21 cellular contexts compared by ENCODE assay signal in genomic region chr7:158786898-158787297, GRCh38. TPM values are rescaled to one million over a fixed set of nuclear protein-coding genes. Genes with fewer than 3 reads are reported as not detected.
DNase-seq lines count a peak whose midpoint lies in the region; ATAC-seq and TF ChIP-seq lines count a peak whose summit lies in the region.
"Had no signal": no experiment of that assay in that cellular context is flagged by ENCODE, and none has a peak within 500 bp of the region (broad histone marks: within the 10 kb centered on the region; RNA-seq: fewer than 3 reads in every experiment).

No MANE protein-coding gene starts in this region.

- H3K27ac ChIP-seq in left ventricle myocardium inferior (replicated peaks) (peak overlapping the region; percentile 17), right cardiac atrium (ENCODE audit: low read length) (no peak overlapping the region), aorta (ENCODE audit: low read depth in 1 of 2, low read length in 2 of 2) (peak overlapping the region; percentile 58 to 79)
- no peak overlapping the region for H3K27ac ChIP-seq in naive thymus-derived CD4-positive, alpha-beta T cell (ENCODE audit: low read depth, low read length)
- H3K27ac ChIP-seq: cardiac muscle cell, vagina, VCaP had no signal

- no peak for TF ChIP-seq CTCF in left ventricle myocardium inferior (IDR thresholded peaks at IDR 0.05; ENCODE audit: borderline replicate concordance)

- no peaks in the 10 kb centered on the region for H3K27me3 ChIP-seq in left ventricle myocardium inferior (ENCODE audit: low read depth)
- no peaks in the 10 kb centered on the region for H3K27me3 ChIP-seq in right cardiac atrium (ENCODE audit: control insufficient read depth, insufficient read depth)
- H3K27me3 ChIP-seq in naive thymus-derived CD4-positive, alpha-beta T cell (ENCODE audit: control insufficient read depth in 2 of 2, insufficient read depth in 2 of 2, low read length in 2 of 2) = no peaks in the 10 kb centered on the region
- no peaks in the 10 kb centered on the region for H3K27me3 ChIP-seq in aorta (ENCODE audit: control insufficient read depth in 1 of 2, insufficient read depth in 2 of 2, low read length in 1 of 2)
- H3K27me3 ChIP-seq: adrenal gland, cardiac muscle cell, vagina had no signal

- CTCF ChIA-PET in naive thymus-derived CD4-positive, alpha-beta T cell (lab: Charles Lee) = interaction anchor here (1.4 to 1.6 kb wide), 3 partner anchors 37 to 190 kb away, joined by 3 to 5 read pairs (median 4); no protein-coding TSS in a partner anchor

- H3K36me3 Mint-ChIP-seq in activated naive CD8-positive, alpha-beta T cell = peaks cover 3% of the 10 kb centered on the region
- peaks cover 12 to 41% (median 18%) of the 10 kb centered on the region in 5 donors for H3K36me3 Mint-ChIP-seq in naive thymus-derived CD4-positive, alpha-beta T cell

- ATAC-seq in right cardiac atrium (no peak), aorta (ENCODE audit: low FRiP score) (no peak), GM18517 (IDR thresholded peaks at IDR 0.05; ENCODE audit: unreplicated experiment) (no peak)
- no peak for ATAC-seq in naive thymus-derived CD4-positive, alpha-beta T cell
- ATAC-seq: GM12878, left colon, sciatic nerve had no signal

- no peaks in the 10 kb centered on the region for H3K27me3 Mint-ChIP-seq in activated naive CD8-positive, alpha-beta T cell
- H3K27me3 Mint-ChIP-seq in naive thymus-derived CD4-positive, alpha-beta T cell = no peaks in the 10 kb centered on the region

- H3K4me3 ChIP-seq in left ventricle myocardium inferior = no peak overlapping the region
- H3K4me3 ChIP-seq in right cardiac atrium (ENCODE audit: low read length) = no peak overlapping the region
- no peak overlapping the region for H3K4me3 ChIP-seq in naive thymus-derived CD4-positive, alpha-beta T cell (ENCODE audit: low read length)
- H3K4me3 ChIP-seq in aorta (ENCODE audit: low read length in 2 of 2) = no peak overlapping the region
- H3K4me3 ChIP-seq: adrenal gland, cardiac muscle cell, GM12878, vagina had no signal

- intact Hi-C loops in left ventricle myocardium inferior (cut with micrococcal nuclease) = no loop called here
- intact Hi-C loops in right cardiac atrium (cut with DNase I) = no loop called here
- intact Hi-C loops in naive thymus-derived CD4-positive, alpha-beta T cell (cut with micrococcal nuclease) = loop anchor here in 1 of 2 donors (1.0 to 2.0 kb wide), 2 partner anchors 8 to 14 kb away; no protein-coding TSS in a partner anchor
- intact Hi-C loops in aorta (cut with DNase I) = loop anchor here (10.0 kb wide), 2 partner anchors 78 to 308 kb away; no protein-coding TSS in a partner anchor

- H3K9me3 ChIP-seq in left ventricle myocardium inferior (replicated peaks) = no peaks in the 10 kb centered on the region
- no peaks in the 10 kb centered on the region for H3K9me3 ChIP-seq in right cardiac atrium (ENCODE audit: control insufficient read depth, low read length)
- H3K9me3 ChIP-seq in naive thymus-derived CD4-positive, alpha-beta T cell (ENCODE audit: control insufficient read depth in 2 of 3, low read length in 3 of 3) = no peaks in the 10 kb centered on the region
- no peaks in the 10 kb centered on the region for H3K9me3 ChIP-seq in aorta (ENCODE audit: control insufficient read depth, low read length)
- H3K9me3 ChIP-seq: adrenal gland, vagina had no signal

- H3K27ac Mint-ChIP-seq in activated naive CD8-positive, alpha-beta T cell = peak overlapping the region; percentile 82
- H3K27ac Mint-ChIP-seq in naive thymus-derived CD4-positive, alpha-beta T cell = peak overlapping the region in 8 of 9 donors; percentile 13 to 78 (median 26)
- H3K27ac Mint-ChIP-seq: mesothelial cell of epicardium had no signal

- peaks cover 8% of the 10 kb centered on the region for H3K4me1 Mint-ChIP-seq in activated naive CD8-positive, alpha-beta T cell (ENCODE audit: low read depth)
- peaks cover 3 to 21% (median 7%) of the 10 kb centered on the region in 7 donors for H3K4me1 Mint-ChIP-seq in naive thymus-derived CD4-positive, alpha-beta T cell
- H3K4me1 Mint-ChIP-seq: CD14-positive monocyte, mesothelial cell of epicardium had no signal

- H3K4me3 Mint-ChIP-seq in activated naive CD8-positive, alpha-beta T cell = no peak overlapping the region
- H3K4me3 Mint-ChIP-seq in naive thymus-derived CD4-positive, alpha-beta T cell = no peak overlapping the region
- H3K4me3 Mint-ChIP-seq: CD14-positive monocyte, mesothelial cell of epicardium had no signal

- no peak for DNase-seq in left ventricle myocardium inferior
- DNase-seq in right cardiac atrium = no peak
- no peak for DNase-seq in naive thymus-derived CD4-positive, alpha-beta T cell
- DNase-seq in aorta = no peak
- DNase-seq in NCI-H1694 treated with DMSO at 0.1 percent for 48 hours (lab: John Stamatoyannopoulos, UW) = no peak
- DNase-seq in central memory CD4-positive, alpha-beta T cell = no peak
- DNase-seq: activated CD4-positive, alpha-beta T cell treated with anti-CD3 and anti-CD28 coated beads, Interleukin-2, amount 50 U/mL, for 48 hours; activated T-cell treated with anti-CD3 and anti-CD28 coated beads, Interleukin-2, amount 50 U/mL, for 1 hour; adrenal gland; Karpas-422; left colon; NCI-H524 treated with DMSO at 0.1 percent for 48 hours had no signal

- H3K36me3 ChIP-seq in left ventricle myocardium inferior = peaks cover 63% of the 10 kb centered on the region
- peaks cover 11 to 72% (median 23%) of the 10 kb centered on the region in 3 experiments for H3K36me3 ChIP-seq in naive thymus-derived CD4-positive, alpha-beta T cell (ENCODE audit: control insufficient read depth in 2 of 3, insufficient read depth in 3 of 3, low read length in 3 of 3)
- peaks cover 0 to 4% of the 10 kb centered on the region in 2 donors for H3K36me3 ChIP-seq in aorta (ENCODE audit: control insufficient read depth in 1 of 2, insufficient read depth in 2 of 2, low read length in 1 of 2)

- POLR2A ChIA-PET in naive thymus-derived CD4-positive, alpha-beta T cell (lab: Charles Lee) = interaction anchor here (0.7 kb wide), 2 partner anchors 32 to 88 kb away, joined by 3 read pairs; no protein-coding TSS in a partner anchor

- WGBS in right cardiac atrium = 87% methylated on average over 6 of the region's 6 CpGs
- WGBS in aorta, 2 donors = 60 to 70% methylated on average over 6 of the region's 6 CpGs

- H3K4me1 ChIP-seq in left ventricle myocardium inferior (peaks cover 28% of the 10 kb centered on the region), right cardiac atrium (ENCODE audit: control insufficient read depth, insufficient read depth, low read length) (peaks cover 10% of the 10 kb centered on the region), aorta (ENCODE audit: control insufficient read depth in 1 of 2, insufficient read depth in 2 of 2, low read length in 2 of 2) (peaks cover 0 to 2% of the 10 kb centered on the region in 2 donors)
- H3K4me1 ChIP-seq in naive thymus-derived CD4-positive, alpha-beta T cell (ENCODE audit: control insufficient read depth in 2 of 2, insufficient read depth in 2 of 2, low read length in 2 of 2) = peaks cover 0 to 15% of the 10 kb centered on the region in 2 donors
- H3K4me1 ChIP-seq: adrenal gland had no signal

- H3K9me3 Mint-ChIP-seq in activated naive CD8-positive, alpha-beta T cell (ENCODE audit: low read depth) = no peaks in the 10 kb centered on the region
- no peaks in the 10 kb centered on the region for H3K9me3 Mint-ChIP-seq in naive thymus-derived CD4-positive, alpha-beta T cell
- H3K9me3 Mint-ChIP-seq: CD14-positive monocyte, mesothelial cell of epicardium had no signal

RNA-seq across cellular contexts. Expression of gene ESYT2, which starts 42.4 kb away (rescaled TPM):
- total RNA-seq in left ventricle myocardium inferior = 41.1 TPM
- total RNA-seq in right cardiac atrium = 10 to 100 TPM; 48.2 to 84.7 (median 54.6) TPM
- polyA plus RNA-seq in right cardiac atrium = 29.0 TPM
- total RNA-seq in naive thymus-derived CD4-positive, alpha-beta T cell = 100 to 1,000 TPM; 103 to 129 (median 113) TPM
- polyA plus RNA-seq in naive thymus-derived CD4-positive, alpha-beta T cell = 10 to 100 TPM; 46.3 to 87.2 TPM
- 100 to 1,000 TPM; 146 to 172 TPM for total RNA-seq in aorta
- polyA plus RNA-seq in aorta = 10 to 100 TPM; 30.6 to 69.1 TPM

Comparison
In these comparisons a context has a peak if more than half of its experiments do, and no peak if none do; other contexts are left out.
1. H3K27ac ChIP-seq: peak in left ventricle myocardium inferior (single experiment) and aorta (2 of 2); none in right cardiac atrium (single experiment) and naive thymus-derived CD4-positive, alpha-beta T cell (single experiment).
2. intact Hi-C loops: an anchor here in aorta (10.0 kb wide); none called in left ventricle myocardium inferior and right cardiac atrium.